ENCODE assay signal across 17 cellular contexts in the genomic region with DNA sequence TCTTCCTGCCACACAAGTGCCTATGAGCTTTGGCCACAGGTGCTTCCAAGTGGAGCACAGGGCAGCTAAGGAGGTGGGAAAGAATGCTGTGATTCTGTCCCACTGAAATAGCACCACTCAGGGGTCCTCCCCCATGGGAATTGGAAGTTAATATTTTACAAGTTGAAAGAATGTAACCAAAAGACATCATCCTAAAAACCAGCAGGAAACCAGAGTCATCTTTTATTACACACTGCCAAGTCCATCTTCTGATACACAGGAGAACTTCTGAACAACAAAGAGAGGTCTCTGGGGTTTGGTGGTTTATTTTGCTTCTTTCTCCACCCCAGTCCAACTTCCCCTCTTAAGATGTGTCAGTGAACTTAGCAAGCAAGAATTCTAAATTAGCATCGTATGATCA. TPM values are rescaled to one million over a fixed set of nuclear protein-coding genes. Genes with fewer than 3 reads are reported as not detected.
"Had no signal": no experiment of that assay in that cellular context is flagged by ENCODE, and none has a peak within 500 bp of the region (broad histone marks: within the 10 kb centered on the region; RNA-seq: fewer than 3 reads in every experiment).

No MANE protein-coding gene starts in this region.

- H3K27me3 ChIP-seq: body of pancreas, right lobe of liver, upper lobe of right lung had no signal

- H3K4me3 ChIP-seq: body of pancreas, lower lobe of right lung, prostate gland, right lobe of liver, upper lobe of right lung had no signal

- ATAC-seq: body of pancreas, lower lobe of right lung, right lobe of liver, upper lobe of right lung had no signal

- H3K9me3 ChIP-seq: body of pancreas, prostate gland, right lobe of liver, upper lobe of right lung had no signal

- H3K36me3 ChIP-seq: lower lobe of right lung, prostate gland, right lobe of liver, upper lobe of right lung had no signal

- H3K4me1 ChIP-seq: right lobe of liver had no signal

- H3K27ac ChIP-seq: body of pancreas, lower lobe of right lung, prostate gland, right lobe of liver, upper lobe of right lung had no signal

- DNase-seq: activated B cell treated with CpG ODN at 0.5 μM for 24 hours; activated CD4-positive, alpha-beta T cell treated with anti-CD3 and anti-CD28 coated beads, Interleukin-2, amount 10 ng/mL, durations not matched to agents 7 days and 5 days; activated T-cell treated with anti-CD3 and anti-CD28 coated beads for 4 hours; body of pancreas; dermis blood vessel endothelial cell; endodermal cell; erythroblast; lower lobe of right lung; midbrain; naive B cell; right lobe of liver; stimulated activated CD4-positive, alpha-beta T cell treated with anti-CD3 and anti-CD28 coated beads, Interleukin-12 subunit alpha, Interleukin-12 subunit beta, amount 100 ng/mL, for 4 hours; stimulated activated naive CD4-positive, alpha-beta T cell treated with Interleukin-2 at 50 U/mL for 16 hours; upper lobe of right lung had no signal

RNA-seq across cellular contexts. Expression of gene COLEC12, which starts 47.7 kb away (rescaled TPM):
- total RNA-seq: activated B cell treated with CpG ODN at 0.5 μM for 24 hours; activated CD4-positive, alpha-beta T cell treated with anti-CD3 and anti-CD28 coated beads, Interleukin-2, amount 10 ng/mL, durations not matched to agents 7 days and 5 days; activated CD8-positive, alpha-beta memory T cell treated with anti-CD3 and anti-CD28 coated beads for 36 hours; activated T-helper 2 cell treated with anti-CD3 and anti-CD28 coated beads, Interferon-gamma antibody, Interleukin-2, Interleukin-4, amounts not matched to agents 10 μg/mL and 5 μg/mL and 100 μg/mL, durations not matched to agents 14 hours and 24 hours and 36 hours had no signal
